11 cellular contexts compared by ENCODE assay signal in the genomic region with DNA sequence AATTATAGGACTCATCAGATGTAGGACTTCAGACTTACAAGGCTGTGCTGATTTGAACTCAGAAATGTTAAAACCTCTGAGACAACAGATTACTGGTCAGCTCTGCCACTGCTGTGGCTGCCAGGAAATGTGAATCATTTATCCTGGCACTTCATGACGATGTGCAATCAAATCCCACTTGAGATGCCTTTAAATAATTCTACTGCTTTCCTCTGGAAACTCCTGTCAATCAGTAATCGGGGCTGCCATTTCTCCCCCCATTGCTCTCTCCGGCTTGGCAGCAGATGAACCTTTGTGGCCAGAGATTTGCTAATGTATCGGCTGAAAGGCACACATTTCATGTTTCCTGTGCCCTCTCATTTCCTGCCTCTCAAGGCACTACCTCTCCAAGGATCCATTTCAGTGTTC.
DNase-seq lines count a peak whose midpoint lies in the region; ATAC-seq and TF ChIP-seq lines count a peak whose summit lies in the region.
"Had no signal": no experiment of that assay in that cellular context is flagged by ENCODE, and none has a peak within 500 bp of the region (broad histone marks: within the 10 kb centered on the region; RNA-seq: fewer than 3 reads in every experiment).

No MANE protein-coding gene starts in this region.

- no peak overlapping the region for H3K4me3 Mint-ChIP-seq in natural killer cell treated with Interleukin-12 subunit alpha and Interleukin-12 subunit beta and Interleukin-15 and Interleukin-18, amount 100 ng/mL, for 72 hours
- H3K4me3 Mint-ChIP-seq in Caco-2 (ENCODE audit: unreplicated experiment) = no peak overlapping the region

- ATAC-seq in right lobe of liver (peak in 3 of 4 donors; percentile 78 to 95 (median 91)), HG03095 (IDR thresholded peaks at IDR 0.05; ENCODE audit: unreplicated experiment) (no peak)
- ATAC-seq in natural killer cell treated with Interleukin-12 subunit alpha and Interleukin-12 subunit beta and Interleukin-15 and Interleukin-18, amount 100 ng/mL, for 72 hours = no peak

- peaks cover 0 to 37% (median 0%) of the 10 kb centered on the region in 11 experiments; a peak in 5 of 22 replicates for H3K27me3 ChIP-seq in BLaER1 treated with 17β-estradiol and CSF1 and Interleukin-3, amounts not matched to agents 10 nM and 100 nM
- no peaks in the 10 kb centered on the region for H3K27me3 ChIP-seq in WERI-Rb-1 (ENCODE audit: insufficient read depth, low read depth, severe bottlenecking)
- no peaks in the 10 kb centered on the region for H3K27me3 ChIP-seq in right lobe of liver
- no peaks in the 10 kb centered on the region for H3K27me3 ChIP-seq in PC-9 (ENCODE audit: insufficient read depth, low read depth)
- H3K27me3 ChIP-seq in Caco-2 (replicated peaks; ENCODE audit: control insufficient read depth, insufficient read depth, low read length) = no peaks in the 10 kb centered on the region
- H3K27me3 ChIP-seq: neutrophil had no signal

- H3K4me3 ChIP-seq in BLaER1 treated with 17β-estradiol and CSF1 and Interleukin-3, amounts not matched to agents 10 nM and 100 nM = no peak overlapping the region; a peak in 1 of 20 replicates
- no peak overlapping the region for H3K4me3 ChIP-seq in WERI-Rb-1 (ENCODE audit: low read depth, low read length)
- no peak overlapping the region for H3K4me3 ChIP-seq in right lobe of liver
- no peak overlapping the region for H3K4me3 ChIP-seq in PC-9
- no peak overlapping the region for H3K4me3 ChIP-seq in Caco-2 (ENCODE audit: low read depth, low read length)

- H3K9me3 ChIP-seq in BLaER1 treated with 17β-estradiol and CSF1 and Interleukin-3, amounts not matched to agents 10 nM and 100 nM (replicated peaks in 1 of 11) = no peaks in the 10 kb centered on the region; a peak in 1 of 22 replicates
- H3K9me3 ChIP-seq in WERI-Rb-1 (ENCODE audit: severe bottlenecking) = no peaks in the 10 kb centered on the region
- H3K9me3 ChIP-seq in right lobe of liver = no peaks in the 10 kb centered on the region
- H3K9me3 ChIP-seq in PC-9 (ENCODE audit: insufficient read depth, low read depth) = no peaks in the 10 kb centered on the region
- H3K9me3 ChIP-seq in Caco-2 = no peaks in the 10 kb centered on the region
- H3K9me3 ChIP-seq: neutrophil had no signal

- 3% methylated on average over 4 of the region's 4 CpGs for WGBS in right lobe of liver (ENCODE audit: insufficient coverage, low coverage, low lambda C conversion rate, missing lambda C conversion rate)

- no peaks in the 10 kb centered on the region for H3K27me3 Mint-ChIP-seq in natural killer cell treated with Interleukin-12 subunit alpha and Interleukin-12 subunit beta and Interleukin-15 and Interleukin-18, amount 100 ng/mL, for 72 hours
- no peaks in the 10 kb centered on the region for H3K27me3 Mint-ChIP-seq in Caco-2 (ENCODE audit: insufficient read depth, unreplicated experiment)

- TF ChIP-seq CTCF in WERI-Rb-1 (IDR thresholded peaks at IDR 0.05; ENCODE audit: low read depth, low read length) (no peak), right lobe of liver (IDR thresholded peaks at IDR 0.05) (no peak), PC-9 (conservative IDR thresholded peaks at IDR 0.05) (no peak), Caco-2 (IDR thresholded peaks at IDR 0.05; ENCODE audit: insufficient read depth in 1 of 2, low read depth in 1 of 2, low read length in 1 of 2, severe bottlenecking in 1 of 2, unreplicated experiment in 1 of 2) (no peak)

- peak overlapping the region in 4 of 11 experiments; percentile 7 to 29 (median 21); a peak in 4 of 22 replicates for H3K27ac ChIP-seq in BLaER1 treated with 17β-estradiol and CSF1 and Interleukin-3, amounts not matched to agents 10 nM and 100 nM
- no peak overlapping the region for H3K27ac ChIP-seq in WERI-Rb-1
- H3K27ac ChIP-seq in right lobe of liver = peak overlapping the region in 1 of 3 donors; percentile 79
- H3K27ac ChIP-seq in PC-9 = no peak overlapping the region
- H3K27ac ChIP-seq: C4-2B, neutrophil had no signal

- POLR2A ChIA-PET in PC-9 (lab: Charles Lee; ENCODE audit: unreplicated experiment) (no interaction called here), Caco-2 (lab: Charles Lee) (no interaction called here)

- peaks cover 16% of the 10 kb centered on the region for H3K9me3 Mint-ChIP-seq in natural killer cell treated with Interleukin-12 subunit alpha and Interleukin-12 subunit beta and Interleukin-15 and Interleukin-18, amount 100 ng/mL, for 72 hours
- H3K9me3 Mint-ChIP-seq in Caco-2 (ENCODE audit: unreplicated experiment) = no peaks in the 10 kb centered on the region

- H3K27ac Mint-ChIP-seq in natural killer cell treated with Interleukin-12 subunit alpha and Interleukin-12 subunit beta and Interleukin-15 and Interleukin-18, amount 100 ng/mL, for 72 hours = no peak overlapping the region
- no peak overlapping the region for H3K27ac Mint-ChIP-seq in Caco-2 (ENCODE audit: unreplicated experiment)

- no peaks in the 10 kb centered on the region for H3K79me2 ChIP-seq in PC-9 (ENCODE audit: low read depth)

- DNase-seq in NCI-H1436 treated with DMSO at 0.1 percent for 48 hours (lab: John Stamatoyannopoulos, UW) = peak; percentile 22
- peak; percentile 19 for DNase-seq in WERI-Rb-1
- peak in 2 of 3 donors; percentile 19 to 65 for DNase-seq in right lobe of liver
- no peak for DNase-seq in PC-9
- no peak for DNase-seq in natural killer cell treated with Interleukin-12 subunit alpha and Interleukin-12 subunit beta and Interleukin-15 and Interleukin-18, amount 100 ng/mL, for 72 hours (ENCODE audit: low spot score)
- DNase-seq in Caco-2 = no peak
- DNase-seq: stimulated activated CD4-positive, alpha-beta T cell treated with anti-CD3 and anti-CD28 coated beads, Interleukin-4, amount 100 ng/mL, for 4 hours had no signal

- H4K20me1 ChIP-seq in BLaER1 treated with 17β-estradiol and CSF1 and Interleukin-3, amounts not matched to agents 10 nM and 100 nM = no peaks in the 10 kb centered on the region
- H4K20me1 ChIP-seq in PC-9 (ENCODE audit: insufficient read depth) = no peaks in the 10 kb centered on the region

- H3K9ac ChIP-seq in BLaER1 treated with 17β-estradiol and CSF1 and Interleukin-3, amounts not matched to agents 10 nM and 100 nM = peak overlapping the region in 1 of 11 experiments; percentile 6; a peak in 1 of 22 replicates

- H3K9me2 ChIP-seq in PC-9 (ENCODE audit: insufficient read depth) = no peaks in the 10 kb centered on the region

- CTCF ChIA-PET in PC-9 (lab: Charles Lee) (no interaction called here), Caco-2 (lab: Charles Lee) (no interaction called here)

- intact Hi-C loops in right lobe of liver (cut with DNase I) = no loop called here
- intact Hi-C loops in PC-9 (cut with micrococcal nuclease; ENCODE audit: unreplicated experiment) = no loop called here
- intact Hi-C loops in Caco-2 (cut with micrococcal nuclease; ENCODE audit: unreplicated experiment) = no loop called here

- TF ChIP-seq POLR2A in right lobe of liver (IDR thresholded peaks at IDR 0.05) = peak; percentile 35

- no peaks in the 10 kb centered on the region for H3F3A ChIP-seq in PC-9 (ENCODE audit: insufficient read depth, low read depth)

- H3K36me3 ChIP-seq in BLaER1 treated with 17β-estradiol and CSF1 and Interleukin-3, amounts not matched to agents 10 nM and 100 nM = no peaks in the 10 kb centered on the region
- H3K36me3 ChIP-seq in WERI-Rb-1 (no peaks in the 10 kb centered on the region), right lobe of liver (no peaks in the 10 kb centered on the region), PC-9 (ENCODE audit: low read depth) (no peaks in the 10 kb centered on the region), Caco-2 (ENCODE audit: control insufficient read depth, insufficient read depth, low read length) (no peaks in the 10 kb centered on the region)
- H3K36me3 ChIP-seq: neutrophil had no signal

- H3K36me3 Mint-ChIP-seq in natural killer cell treated with Interleukin-12 subunit alpha and Interleukin-12 subunit beta and Interleukin-15 and Interleukin-18, amount 100 ng/mL, for 72 hours = no peaks in the 10 kb centered on the region
- no peaks in the 10 kb centered on the region for H3K36me3 Mint-ChIP-seq in Caco-2 (ENCODE audit: insufficient read depth, unreplicated experiment)

- H3K4me2 ChIP-seq in BLaER1 treated with 17β-estradiol and CSF1 and Interleukin-3, amounts not matched to agents 10 nM and 100 nM = peak overlapping the region; percentile 51 to 79 (median 68)
- H3K4me2 ChIP-seq in PC-9 = no peak overlapping the region

- H3K4me1 Mint-ChIP-seq in natural killer cell treated with Interleukin-12 subunit alpha and Interleukin-12 subunit beta and Interleukin-15 and Interleukin-18, amount 100 ng/mL, for 72 hours (ENCODE audit: low read depth in 2 of 2) = no peaks in the 10 kb centered on the region
- no peaks in the 10 kb centered on the region for H3K4me1 Mint-ChIP-seq in Caco-2 (ENCODE audit: low read depth, unreplicated experiment)

- BruUV-seq in PC-9 (replicated peaks; lab: Mats Ljungman, UMichigan) = no TSS peak
- BruUV-seq in Caco-2 (replicated peaks; lab: Mats Ljungman, UMichigan) = no TSS peak

- peaks cover 30 to 58% (median 44%) of the 10 kb centered on the region in 10 experiments for H3K4me1 ChIP-seq in BLaER1 treated with 17β-estradiol and CSF1 and Interleukin-3, amounts not matched to agents 10 nM and 100 nM
- H3K4me1 ChIP-seq in right lobe of liver (peaks cover 0 to 21% (median 0%) of the 10 kb centered on the region in 4 donors), PC-9 (replicated peaks; ENCODE audit: insufficient read depth) (no peaks in the 10 kb centered on the region), Caco-2 (no peaks in the 10 kb centered on the region)

- no peak overlapping the region for H2AFZ ChIP-seq in PC-9

Comparison
In these comparisons a context has a peak if more than half of its experiments do, and no peak if none do; other contexts are left out.
1. DNase-seq: peak in NCI-H1436 treated with DMSO at 0.1 percent for 48 hours (single experiment), WERI-Rb-1 (single experiment) and right lobe of liver (2 of 3); none in PC-9 (0 of 2), natural killer cell treated with Interleukin-12 subunit alpha and Interleukin-12 subunit beta and Interleukin-15 and Interleukin-18, amount 100 ng/mL, for 72 hours (single experiment) and Caco-2 (0 of 2).
2. ATAC-seq: peak in right lobe of liver (3 of 4); none in natural killer cell treated with Interleukin-12 subunit alpha and Interleukin-12 subunit beta and Interleukin-15 and Interleukin-18, amount 100 ng/mL, for 72 hours (0 of 2) and HG03095 (single experiment).